8 cellular contexts compared by ENCODE assay signal in genomic region chr10:101843032-101843991, GRCh38. TPM values are rescaled to one million over a fixed set of nuclear protein-coding genes. Genes with fewer than 3 reads are reported as not detected.
DNase-seq lines count a peak whose midpoint lies in the region; ATAC-seq and TF ChIP-seq lines count a peak whose summit lies in the region.

Gene KCNIP2 (minus strand): TSS chr10:101843800. CDS start chr10:101843568, 232 bp downstream.

- H3K4me1 Mint-ChIP-seq in Caco-2 (ENCODE audit: low read depth, unreplicated experiment) = peaks cover 2% of the 10 kb centered on the region
- H3K4me1 Mint-ChIP-seq in activated CD4-positive, alpha-beta T cell treated with anti-CD3 and anti-CD28 coated beads, Interleukin-2, amount 10 ng/mL, durations not matched to agents 7 days and 5 days = peaks cover 48% of the 10 kb centered on the region
- H3K4me1 Mint-ChIP-seq in dendritic cell treated with granulocyte-macrophage colony-stimulating factor and Interleukin-4, amounts not matched to agents 40 ng/mL and 50 ng/mL, for 4 days (ENCODE audit: low read depth) = peaks cover 68% of the 10 kb centered on the region

- no peak within 1 kb of the TSS for H3K18ac ChIP-seq in mesendoderm (ENCODE audit: low read length)

- no peak within 1 kb of the TSS for H4K8ac ChIP-seq in mesendoderm (ENCODE audit: low read depth, low read length)

- intact Hi-C loops in Caco-2 (cut with micrococcal nuclease; ENCODE audit: unreplicated experiment) = no loop called here
- intact Hi-C loops in dendritic cell treated with granulocyte-macrophage colony-stimulating factor and Interleukin-4, amounts not matched to agents 40 ng/mL and 50 ng/mL, for 4 days (cut with micrococcal nuclease) = loop anchor here (5.0 kb wide), 1 partner anchor 169 kb away; no protein-coding TSS in a partner anchor

- no CpG with 5 or more reads among the region's 59 CpGs for WGBS in mesendoderm (ENCODE audit: extremely low coverage, insufficient coverage, low lambda C conversion rate)

- H3K4me3 ChIP-seq in Caco-2 (ENCODE audit: low read depth, low read length) (no peak within 1 kb of the TSS), LNCaP clone FGC (ENCODE audit: low read depth, low read length) (no peak within 1 kb of the TSS), mesendoderm (ENCODE audit: low read length) (no peak within 1 kb of the TSS), thoracic aorta (peak within 1 kb of the TSS; percentile 35)

- no peak within 1 kb of the TSS for H3K27ac ChIP-seq in mesendoderm (ENCODE audit: low read depth, low read length)
- H3K27ac ChIP-seq in thoracic aorta = no peak within 1 kb of the TSS

- CTCF ChIA-PET in Caco-2 (lab: Charles Lee) = interaction anchor here (0.5 kb wide), 1 partner anchor 217 kb away, joined by 3 read pairs; no protein-coding TSS in a partner anchor
- CTCF ChIA-PET in activated CD4-positive, alpha-beta T cell treated with anti-CD3 and anti-CD28 coated beads, Interleukin-2, amount 10 ng/mL, durations not matched to agents 7 days and 5 days (lab: Charles Lee) = interaction anchor here (0.6 to 5.1 kb wide), 7 partner anchors 7 to 229 kb away, joined by 3 to 35 read pairs (median 3); no protein-coding TSS in a partner anchor

- no peak for TF ChIP-seq CTCF in Caco-2 (IDR thresholded peaks at IDR 0.05; ENCODE audit: insufficient read depth in 1 of 2, low read depth in 1 of 2, low read length in 1 of 2, severe bottlenecking in 1 of 2, unreplicated experiment in 1 of 2)
- TF ChIP-seq CTCF in LNCaP clone FGC (IDR thresholded peaks at IDR 0.05; ENCODE audit: control insufficient read depth, extremely low read depth, insufficient read depth) = peak; percentile 26
- TF ChIP-seq CTCF in thoracic aorta (IDR thresholded peaks at IDR 0.05) = peak; percentile 25

- peaks cover 12% of the 10 kb centered on the region for H3K36me3 Mint-ChIP-seq in Caco-2 (ENCODE audit: insufficient read depth, unreplicated experiment)
- no peaks in the 10 kb centered on the region for H3K36me3 Mint-ChIP-seq in activated CD4-positive, alpha-beta T cell treated with anti-CD3 and anti-CD28 coated beads, Interleukin-2, amount 10 ng/mL, durations not matched to agents 7 days and 5 days (ENCODE audit: low read depth)
- peaks cover 49% of the 10 kb centered on the region for H3K36me3 Mint-ChIP-seq in dendritic cell treated with granulocyte-macrophage colony-stimulating factor and Interleukin-4, amounts not matched to agents 40 ng/mL and 50 ng/mL, for 4 days (ENCODE audit: low read depth)

- no peaks in the 10 kb centered on the region for H3K27me3 ChIP-seq in Caco-2 (replicated peaks; ENCODE audit: control insufficient read depth, insufficient read depth, low read length)
- H3K27me3 ChIP-seq in mesendoderm (ENCODE audit: insufficient read depth, low read length, poor library complexity) = peaks cover 2% of the 10 kb centered on the region
- no peaks in the 10 kb centered on the region for H3K27me3 ChIP-seq in thoracic aorta (replicated peaks; ENCODE audit: insufficient read depth)

- H2BK15ac ChIP-seq in mesendoderm (replicated peaks; ENCODE audit: low read depth) = no peak within 1 kb of the TSS

- H2AK5ac ChIP-seq in mesendoderm (ENCODE audit: low read length) = no peak within 1 kb of the TSS

- H3K23ac ChIP-seq in mesendoderm (ENCODE audit: low read length) = no peak within 1 kb of the TSS

- DNase-seq in Caco-2 (peak in 1 of 2 experiments; percentile 9), LNCaP clone FGC (ENCODE audit: low read depth) (no peak), mesendoderm (peak; percentile 88), thoracic aorta (ENCODE audit: low spot score) (no peak)
- DNase-seq in activated CD4-positive, alpha-beta T cell treated with anti-CD3 and anti-CD28 coated beads, Interleukin-2, amount 10 ng/mL, durations not matched to agents 7 days and 5 days = peak; percentile 53

- H2BK5ac ChIP-seq in mesendoderm (ENCODE audit: low read length) = no peak within 1 kb of the TSS

- H3K4me1 ChIP-seq in Caco-2 (peaks cover 7% of the 10 kb centered on the region), mesendoderm (ENCODE audit: control insufficient read depth, low read depth, low read length) (peaks cover 2% of the 10 kb centered on the region), thoracic aorta (ENCODE audit: control insufficient read depth in 1 of 2, low read depth in 2 of 2) (peaks cover 6 to 24% of the 10 kb centered on the region in 2 donors)

- no peak within 1 kb of the TSS for H4K5ac ChIP-seq in mesendoderm (ENCODE audit: low read length)

- ATAC-seq in thoracic aorta (ENCODE audit: insufficient number of reproducible peaks, low FRiP score, low read depth) = no peak
- no peak for ATAC-seq in GM18498 (IDR thresholded peaks at IDR 0.05; ENCODE audit: unreplicated experiment)
- ATAC-seq in HG02852 (IDR thresholded peaks at IDR 0.05; ENCODE audit: unreplicated experiment) = no peak

- no peaks in the 10 kb centered on the region for H3K79me2 ChIP-seq in mesendoderm (ENCODE audit: control insufficient read depth, insufficient read depth, low read length)

- POLR2A ChIA-PET in Caco-2 (lab: Charles Lee) = no interaction called here
- POLR2A ChIA-PET in activated CD4-positive, alpha-beta T cell treated with anti-CD3 and anti-CD28 coated beads, Interleukin-2, amount 10 ng/mL, durations not matched to agents 7 days and 5 days (lab: Charles Lee) = no interaction called here

- peak within 1 kb of the TSS; percentile 42 for H3K9ac ChIP-seq in mesendoderm (ENCODE audit: low read length)

- peak within 1 kb of the TSS; percentile 52 for H3K4me2 ChIP-seq in mesendoderm (ENCODE audit: low read length)

- H3K4ac ChIP-seq in mesendoderm (ENCODE audit: low read depth, low read length) = no peak within 1 kb of the TSS

- H3K36me3 ChIP-seq in Caco-2 (ENCODE audit: control insufficient read depth, insufficient read depth, low read length) (no peaks in the 10 kb centered on the region; the same call in 1 of the 2 replicates), mesendoderm (ENCODE audit: control insufficient read depth, insufficient read depth, low read length) (no peaks in the 10 kb centered on the region), thoracic aorta (peaks cover 11% of the 10 kb centered on the region)

- no peak within 1 kb of the TSS for H3K4me3 Mint-ChIP-seq in Caco-2 (ENCODE audit: unreplicated experiment)
- peak within 1 kb of the TSS; percentile 54 for H3K4me3 Mint-ChIP-seq in activated CD4-positive, alpha-beta T cell treated with anti-CD3 and anti-CD28 coated beads, Interleukin-2, amount 10 ng/mL, durations not matched to agents 7 days and 5 days
- H3K4me3 Mint-ChIP-seq in dendritic cell treated with granulocyte-macrophage colony-stimulating factor and Interleukin-4, amounts not matched to agents 40 ng/mL and 50 ng/mL, for 4 days = peak within 1 kb of the TSS; percentile 69

- H3K9me3 ChIP-seq in Caco-2 (no peaks in the 10 kb centered on the region), thoracic aorta (no peaks in the 10 kb centered on the region)

- peak within 1 kb of the TSS; percentile 54 for H3K27ac Mint-ChIP-seq in Caco-2 (ENCODE audit: unreplicated experiment)
- peak within 1 kb of the TSS; percentile 5 for H3K27ac Mint-ChIP-seq in activated CD4-positive, alpha-beta T cell treated with anti-CD3 and anti-CD28 coated beads, Interleukin-2, amount 10 ng/mL, durations not matched to agents 7 days and 5 days
- peak within 1 kb of the TSS; percentile 47 for H3K27ac Mint-ChIP-seq in dendritic cell treated with granulocyte-macrophage colony-stimulating factor and Interleukin-4, amounts not matched to agents 40 ng/mL and 50 ng/mL, for 4 days

- no peaks in the 10 kb centered on the region for H3K27me3 Mint-ChIP-seq in Caco-2 (ENCODE audit: insufficient read depth, unreplicated experiment)
- peaks cover 23% of the 10 kb centered on the region for H3K27me3 Mint-ChIP-seq in activated CD4-positive, alpha-beta T cell treated with anti-CD3 and anti-CD28 coated beads, Interleukin-2, amount 10 ng/mL, durations not matched to agents 7 days and 5 days
- peaks cover 32% of the 10 kb centered on the region for H3K27me3 Mint-ChIP-seq in dendritic cell treated with granulocyte-macrophage colony-stimulating factor and Interleukin-4, amounts not matched to agents 40 ng/mL and 50 ng/mL, for 4 days

- no peak within 1 kb of the TSS for H2BK120ac ChIP-seq in mesendoderm (ENCODE audit: low read depth, low read length)

- BruUV-seq in Caco-2 (replicated peaks; lab: Mats Ljungman, UMichigan) = no TSS peak

- peak within 1 kb of the TSS; percentile 65 for H3K56ac ChIP-seq in mesendoderm (ENCODE audit: low read length)

- no peaks in the 10 kb centered on the region for H3K79me1 ChIP-seq in mesendoderm (ENCODE audit: low read length)

- H3K9me3 Mint-ChIP-seq in Caco-2 (ENCODE audit: unreplicated experiment) = no peaks in the 10 kb centered on the region
- no peaks in the 10 kb centered on the region for H3K9me3 Mint-ChIP-seq in activated CD4-positive, alpha-beta T cell treated with anti-CD3 and anti-CD28 coated beads, Interleukin-2, amount 10 ng/mL, durations not matched to agents 7 days and 5 days
- no peaks in the 10 kb centered on the region for H3K9me3 Mint-ChIP-seq in dendritic cell treated with granulocyte-macrophage colony-stimulating factor and Interleukin-4, amounts not matched to agents 40 ng/mL and 50 ng/mL, for 4 days

RNA-seq across cellular contexts. Expression of gene KCNIP2, which starts in this region (rescaled TPM):
- total RNA-seq in Caco-2 (2022) = 5.5 and 6.1 TPM in 2 replicates
- total RNA-seq in activated CD4-positive, alpha-beta T cell treated with anti-CD3 and anti-CD28 coated beads, Interleukin-2, amount 10 ng/mL, durations not matched to agents 7 days and 5 days = 1 to 10 TPM; 3.5 to 4.5 TPM
- 0.46 TPM for polyA plus RNA-seq in mesendoderm (2013, experiment 1 of 2)
- polyA plus RNA-seq in mesendoderm (2013, experiment 2 of 2) = 0.80 TPM
- total RNA-seq in thoracic aorta = 1 to 10 TPM; 1.1 to 1.2 TPM

Comparison
In these comparisons a context has a peak if more than half of its experiments do, and no peak if none do; other contexts are left out.
1. DNase-seq: peak in activated CD4-positive, alpha-beta T cell treated with anti-CD3 and anti-CD28 coated beads, Interleukin-2, amount 10 ng/mL, durations not matched to agents 7 days and 5 days (single experiment) and mesendoderm (single experiment); none in LNCaP clone FGC (single experiment) and thoracic aorta (single experiment).
2. CTCF ChIP-seq: peak in LNCaP clone FGC (single experiment) and thoracic aorta (single experiment); none in Caco-2 (0 of 2).
3. Peak in every context shown above with its lines, with median percentiles within 50 percentile points of each other: H3K27ac Mint-ChIP-seq.